Comparison of ENCODE assay signal across 10 cellular contexts in genomic region chr19:3336680-3337523, GRCh38. TPM values are rescaled to one million over a fixed set of nuclear protein-coding genes. Genes with fewer than 3 reads are reported as not detected.
DNase-seq lines count a peak whose midpoint lies in the region; ATAC-seq and TF ChIP-seq lines count a peak whose summit lies in the region.
"Had no signal": no experiment of that assay in that cellular context is flagged by ENCODE, and none has a peak within 500 bp of the region (broad histone marks: within the 10 kb centered on the region; RNA-seq: fewer than 3 reads in every experiment).

No MANE protein-coding gene starts in this region.

- H3K36me3 Mint-ChIP-seq in immature natural killer cell = no peaks in the 10 kb centered on the region
- no peaks in the 10 kb centered on the region for H3K36me3 Mint-ChIP-seq in CD4-positive, alpha-beta memory T cell
- H3K36me3 Mint-ChIP-seq: natural killer cell had no signal

- intact Hi-C loops in colonic mucosa (cut with DNase I) (no loop called here), lower lobe of right lung (cut with DNase I) (no loop called here)
- intact Hi-C loops in CD4-positive, alpha-beta memory T cell (cut with micrococcal nuclease) = no loop called here

- peaks cover 0 to 11% of the 10 kb centered on the region in 2 donors for H3K4me1 Mint-ChIP-seq in immature natural killer cell
- peaks cover 4 to 21% (median 10%) of the 10 kb centered on the region in 4 donors for H3K4me1 Mint-ChIP-seq in CD4-positive, alpha-beta memory T cell
- H3K4me1 Mint-ChIP-seq: H9 had no signal

- H3K27ac Mint-ChIP-seq in immature natural killer cell = no peak overlapping the region
- no peak overlapping the region for H3K27ac Mint-ChIP-seq in CD4-positive, alpha-beta memory T cell
- H3K27ac Mint-ChIP-seq: activated B cell treated with CpG ODN at 0.5 μM for 24 hours, H9, natural killer cell had no signal

- H3K4me1 ChIP-seq in colonic mucosa = peaks cover 34% of the 10 kb centered on the region
- H3K4me1 ChIP-seq in lower lobe of right lung = peaks cover 45% of the 10 kb centered on the region
- H3K4me1 ChIP-seq in urinary bladder (ENCODE audit: insufficient read depth) = no peaks in the 10 kb centered on the region
- peaks cover 10% of the 10 kb centered on the region for H3K4me1 ChIP-seq in CD4-positive, alpha-beta memory T cell (ENCODE audit: insufficient read depth, low read length)

- H3K9me3 Mint-ChIP-seq in immature natural killer cell = no peaks in the 10 kb centered on the region
- no peaks in the 10 kb centered on the region for H3K9me3 Mint-ChIP-seq in CD4-positive, alpha-beta memory T cell
- H3K9me3 Mint-ChIP-seq: activated B cell treated with CpG ODN at 0.5 μM for 24 hours, H9, natural killer cell had no signal

- peaks cover 0 to 3% (median 2%) of the 10 kb centered on the region in 3 donors for H3K27me3 Mint-ChIP-seq in immature natural killer cell (ENCODE audit: low read depth in 3 of 3)
- no peaks in the 10 kb centered on the region for H3K27me3 Mint-ChIP-seq in CD4-positive, alpha-beta memory T cell

- no peak overlapping the region for H3K4me3 Mint-ChIP-seq in immature natural killer cell
- no peak overlapping the region for H3K4me3 Mint-ChIP-seq in CD4-positive, alpha-beta memory T cell
- H3K4me3 Mint-ChIP-seq: activated B cell treated with CpG ODN at 0.5 μM for 24 hours, H9, natural killer cell had no signal

- CTCF ChIA-PET in CD4-positive, alpha-beta memory T cell (lab: Charles Lee; ENCODE audit: partially characterized antibody) = interaction anchor here (1.2 to 3.2 kb wide), 4 partner anchors 9 to 103 kb away, joined by 3 to 21 read pairs (median 7); no protein-coding TSS in a partner anchor

- ATAC-seq in lower lobe of right lung (peak; percentile 95 to 96), GM21447 (IDR thresholded peaks at IDR 0.05; ENCODE audit: unreplicated experiment) (no peak)
- ATAC-seq: natural killer cell had no signal

- H3K27ac ChIP-seq in colonic mucosa (peak overlapping the region; percentile 79), lower lobe of right lung (peak overlapping the region; percentile 91), urinary bladder (ENCODE audit: low read depth) (peak overlapping the region; percentile 92)
- no peak overlapping the region for H3K27ac ChIP-seq in CD4-positive, alpha-beta memory T cell (ENCODE audit: low read depth, low read length)

- POLR2A ChIA-PET in CD4-positive, alpha-beta memory T cell (lab: Charles Lee; ENCODE audit: partially characterized antibody) = interaction anchor here (2.0 kb wide), 1 partner anchor 23 kb away, joined by 9 read pairs; no protein-coding TSS in a partner anchor

- no peaks in the 10 kb centered on the region for H3K36me3 ChIP-seq in colonic mucosa
- H3K36me3 ChIP-seq in lower lobe of right lung = no peaks in the 10 kb centered on the region
- no peaks in the 10 kb centered on the region for H3K36me3 ChIP-seq in urinary bladder (ENCODE audit: insufficient read depth)
- no peaks in the 10 kb centered on the region for H3K36me3 ChIP-seq in CD4-positive, alpha-beta memory T cell (ENCODE audit: insufficient read depth, low read length)

- peak overlapping the region; percentile 52 to 90 for H3K9ac ChIP-seq in colonic mucosa (ENCODE audit: low read depth in 2 of 2, low read length in 2 of 2)

- no peaks in the 10 kb centered on the region for H3K9me3 ChIP-seq in colonic mucosa
- H3K9me3 ChIP-seq in lower lobe of right lung = no peaks in the 10 kb centered on the region
- no peaks in the 10 kb centered on the region for H3K9me3 ChIP-seq in CD4-positive, alpha-beta memory T cell (ENCODE audit: control insufficient read depth in 1 of 2, low read length in 2 of 2)

- TF ChIP-seq CTCF in colonic mucosa (IDR thresholded peaks at IDR 0.05) (no peak), lower lobe of right lung (IDR thresholded peaks at IDR 0.05) (peak; percentile 3)

- H3K27me3 ChIP-seq in colonic mucosa (no peaks in the 10 kb centered on the region), lower lobe of right lung (ENCODE audit: low read depth) (no peaks in the 10 kb centered on the region)
- no peaks in the 10 kb centered on the region for H3K27me3 ChIP-seq in CD4-positive, alpha-beta memory T cell (ENCODE audit: insufficient read depth, low read length)

- no peak overlapping the region for H3K4me3 ChIP-seq in colonic mucosa
- no peak overlapping the region for H3K4me3 ChIP-seq in lower lobe of right lung
- no peak overlapping the region for H3K4me3 ChIP-seq in urinary bladder (ENCODE audit: low read depth, low read length)
- H3K4me3 ChIP-seq in CD4-positive, alpha-beta memory T cell (ENCODE audit: low read length in 2 of 2) = no peak overlapping the region

- DNase-seq in NCI-H2029 (lab: John Stamatoyannopoulos, UW) = peak; percentile 68
- peak; percentile 82 for DNase-seq in colonic mucosa
- peak; percentile 95 for DNase-seq in lower lobe of right lung
- DNase-seq in immature natural killer cell = no peak
- DNase-seq in CD4-positive, alpha-beta memory T cell = no peak
- DNase-seq: activated B cell treated with CpG ODN at 0.5 μM for 24 hours, H9, natural killer cell had no signal

- 23% methylated on average over 22 of the region's 22 CpGs for WGBS in urinary bladder

RNA-seq across cellular contexts. Expression of gene NFIC, which starts 29.5 kb away (rescaled TPM):
- total RNA-seq in colonic mucosa (10 to 100 TPM; 42.0 to 71.3 TPM), lower lobe of right lung (132 TPM), urinary bladder (26.4 TPM)
- polyA plus RNA-seq in urinary bladder (112 TPM), immature natural killer cell (10 to 100 TPM in 1 of 3 donors, 1 to 10 TPM in 1, not detected in 1; 2.8 to 13.3 TPM)
- total RNA-seq in CD4-positive, alpha-beta memory T cell = 10 to 100 TPM; 30.3 to 30.9 TPM
- polyA plus RNA-seq in CD4-positive, alpha-beta memory T cell = 10 to 100 TPM in 1 of 2 donors, 1 to 10 TPM in 1; 1.9 to 18.9 TPM

Comparison
In these comparisons a context has a peak if more than half of its experiments do, and no peak if none do; other contexts are left out.
1. DNase-seq: peak in NCI-H2029 (single experiment), colonic mucosa (single experiment) and lower lobe of right lung (single experiment); none in immature natural killer cell (0 of 3) and CD4-positive, alpha-beta memory T cell (0 of 5).